In genomic region chr20:15642676-15643075, GRCh38 we compare ENCODE assay signal across 22 cellular contexts.
DNase-seq lines count a peak whose midpoint lies in the region; ATAC-seq, FAIRE-seq and TF ChIP-seq lines count a peak whose summit lies in the region.
"Had no signal": no experiment of that assay in that cellular context is flagged by ENCODE, and none has a peak within 500 bp of the region (broad histone marks: within the 10 kb centered on the region; RNA-seq: fewer than 3 reads in every experiment).

No MANE protein-coding gene starts in this region.

- POLR2A ChIA-PET in CD8-positive, alpha-beta T cell (lab: Charles Lee): no interaction called here

- H3K4me1 Mint-ChIP-seq in CD8-positive, alpha-beta T cell (ENCODE audit: low read depth): no peaks in the 10 kb centered on the region
- H3K4me1 Mint-ChIP-seq: activated CD4-positive, alpha-beta memory T cell treated with anti-CD3 and anti-CD28 coated beads, Interleukin-2, amount 10 ng/mL, durations not matched to agents 7 days and 5 days had no signal

- no peaks in the 10 kb centered on the region for H3K36me3 ChIP-seq in SJSA1
- H3K36me3 ChIP-seq in CD8-positive, alpha-beta T cell (ENCODE audit: insufficient read depth, low read length): no peaks in the 10 kb centered on the region
- H3K36me3 ChIP-seq: adrenal gland, BE2C, lower lobe of right lung, prostate gland, suprapubic skin, uterus had no signal

- TF ChIP-seq CTCF in foreskin fibroblast (IDR thresholded peaks at IDR 0.05; ENCODE audit: low read depth, low read length): no peak
- no peak for TF ChIP-seq CTCF in CD8-positive, alpha-beta T cell (IDR thresholded peaks at IDR 0.05)

- H3K4me3 ChIP-seq in SJSA1 (no peak overlapping the region), foreskin fibroblast (ENCODE audit: low read depth in 1 of 2, low read length in 2 of 2) (no peak overlapping the region)
- H3K4me3 ChIP-seq in CD8-positive, alpha-beta T cell (ENCODE audit: low read depth, low read length): no peak overlapping the region
- H3K4me3 ChIP-seq: adrenal gland, lower lobe of right lung, prostate gland, suprapubic skin, uterus had no signal

- H3K36me3 Mint-ChIP-seq in CD8-positive, alpha-beta T cell: no peaks in the 10 kb centered on the region

- H3K27me3 Mint-ChIP-seq in CD8-positive, alpha-beta T cell (ENCODE audit: low read depth): no peaks in the 10 kb centered on the region
- H3K27me3 Mint-ChIP-seq: activated CD4-positive, alpha-beta memory T cell treated with anti-CD3 and anti-CD28 coated beads, Interleukin-2, amount 10 ng/mL, durations not matched to agents 7 days and 5 days had no signal

- no peak overlapping the region for H3K27ac Mint-ChIP-seq in CD8-positive, alpha-beta T cell
- H3K27ac Mint-ChIP-seq: activated CD4-positive, alpha-beta memory T cell treated with anti-CD3 and anti-CD28 coated beads, Interleukin-2, amount 10 ng/mL, durations not matched to agents 7 days and 5 days had no signal

- no peaks in the 10 kb centered on the region for H3K27me3 ChIP-seq in SJSA1 (replicated peaks)
- no peaks in the 10 kb centered on the region for H3K27me3 ChIP-seq in CD8-positive, alpha-beta T cell (ENCODE audit: insufficient read depth, low read length)
- H3K27me3 ChIP-seq: adrenal gland, BE2C, suprapubic skin, uterus had no signal

- H3K9me3 ChIP-seq in SJSA1 (replicated peaks): no peaks in the 10 kb centered on the region
- H3K9me3 ChIP-seq in CD8-positive, alpha-beta T cell (ENCODE audit: low read length): no peaks in the 10 kb centered on the region
- H3K9me3 ChIP-seq: adrenal gland, BE2C, lower lobe of right lung, prostate gland, suprapubic skin, uterus had no signal

- H3K27ac ChIP-seq in SJSA1: peak overlapping the region; percentile 38
- H3K27ac ChIP-seq in CD8-positive, alpha-beta T cell (ENCODE audit: low read depth, low read length): no peak overlapping the region
- H3K27ac ChIP-seq: adrenal gland, lower lobe of right lung, prostate gland, RWPE1, suprapubic skin, uterus had no signal

- H3K9me3 Mint-ChIP-seq in CD8-positive, alpha-beta T cell: peaks cover 4% of the 10 kb centered on the region

- H3K4me3 Mint-ChIP-seq in CD8-positive, alpha-beta T cell: no peak overlapping the region
- H3K4me3 Mint-ChIP-seq: activated CD4-positive, alpha-beta memory T cell treated with anti-CD3 and anti-CD28 coated beads, Interleukin-2, amount 10 ng/mL, durations not matched to agents 7 days and 5 days; neural crest cell had no signal

- peak; percentile 71 for FAIRE-seq in urothelium cell line (lab: Jason Lieb, UNC)
- FAIRE-seq: kidney had no signal

- DNase-seq in EL: peak; percentile 68
- peak; percentile 39 to 46 for DNase-seq in SJSA1 (ENCODE audit: low read depth in 1 of 2, low spot score in 2 of 2)
- DNase-seq in foreskin fibroblast: peak; percentile 41 to 68
- no peak for DNase-seq in urothelium cell line (ENCODE audit: low spot score)
- no peak for DNase-seq in CD8-positive, alpha-beta T cell
- DNase-seq in NCI-H510A treated with DMSO at 0.1 percent for 48 hours (lab: John Stamatoyannopoulos, UW): no peak
- DNase-seq: activated CD4-positive, alpha-beta memory T cell treated with anti-CD3 and anti-CD28 coated beads, Interleukin-2, amount 10 ng/mL, durations not matched to agents 7 days and 5 days; activated CD4-positive, CD25-positive, alpha-beta regulatory T cell; activated gamma-delta T cell; activated T-cell treated with anti-CD3 and anti-CD28 coated beads for 4 hours; adrenal gland; BE2C; H7; kidney; lower lobe of right lung; NCI-H187; uterus had no signal

- intact Hi-C loops in CD8-positive, alpha-beta T cell (cut with DNase I, micrococcal nuclease): no loop called here

- peaks cover 20% of the 10 kb centered on the region for H3K4me1 ChIP-seq in SJSA1 (replicated peaks)
- H3K4me1 ChIP-seq in CD8-positive, alpha-beta T cell (ENCODE audit: insufficient read depth, low read length): no peaks in the 10 kb centered on the region
- H3K4me1 ChIP-seq: adrenal gland, BE2C, lower lobe of right lung, suprapubic skin, uterus had no signal

- no peak for ATAC-seq in CD8-positive, alpha-beta T cell
- ATAC-seq in HG03520 (IDR thresholded peaks at IDR 0.05; ENCODE audit: unreplicated experiment): no peak
- ATAC-seq: lower lobe of right lung had no signal

- CTCF ChIA-PET in CD8-positive, alpha-beta T cell (lab: Charles Lee): no interaction called here

Comparison
In these comparisons a context has a peak if more than half of its experiments do, and no peak if none do; other contexts are left out.
1. DNase-seq: peak in EL (single experiment), SJSA1 (2 of 2) and foreskin fibroblast (2 of 2); none in urothelium cell line (single experiment), CD8-positive, alpha-beta T cell (0 of 7) and NCI-H510A treated with DMSO at 0.1 percent for 48 hours (single experiment).